16 cellular contexts compared by ENCODE assay signal in genomic region chr15:31934821-31935220, GRCh38.
DNase-seq lines count a peak whose midpoint lies in the region; ATAC-seq and TF ChIP-seq lines count a peak whose summit lies in the region.
"Had no signal": no experiment of that assay in that cellular context is flagged by ENCODE, and none has a peak within 500 bp of the region (broad histone marks: within the 10 kb centered on the region; RNA-seq: fewer than 3 reads in every experiment).

No MANE protein-coding gene starts in this region.

- TF ChIP-seq EP300 in upper lobe of left lung (IDR thresholded peaks at IDR 0.05) = no peak

- no peaks in the 10 kb centered on the region for H3K9me3 ChIP-seq in GM23248 (ENCODE audit: low read depth)
- H3K9me3 ChIP-seq in SJCRH30 (replicated peaks) = peaks cover 2% of the 10 kb centered on the region
- H3K9me3 ChIP-seq in upper lobe of left lung = no peaks in the 10 kb centered on the region
- H3K9me3 ChIP-seq: BE2C, Peyer's patch had no signal

- in situ Hi-C loops in Caki2 (cut with HindIII; ENCODE audit: low pct_unique_long_range_greater_than_20kb, low sequenced_read_pairs) = no loop called here
- in situ Hi-C loops in GM23248 (cut with MboI) = no loop called here

- H3K4me3 Mint-ChIP-seq in stimulated activated naive B cell treated with anti-CD40 and anti-IgM and Interleukin-4, amounts not matched to agents 10 μg/mL and 1 μg/mL and 100 μg/mL, for 72 hours = no peak overlapping the region
- H3K4me3 Mint-ChIP-seq: CD4-positive, alpha-beta memory T cell had no signal

- no peaks in the 10 kb centered on the region for H3K79me2 ChIP-seq in GM23248 (ENCODE audit: insufficient read depth)

- no peaks in the 10 kb centered on the region for H3F3A ChIP-seq in GM23248 (ENCODE audit: insufficient read depth)

- no peaks in the 10 kb centered on the region for H3K36me3 ChIP-seq in GM23248 (ENCODE audit: low read depth)
- H3K36me3 ChIP-seq in SJCRH30 = no peaks in the 10 kb centered on the region
- no peaks in the 10 kb centered on the region for H3K36me3 ChIP-seq in upper lobe of left lung
- H3K36me3 ChIP-seq: BE2C, Peyer's patch had no signal

- TF ChIP-seq CTCF in upper lobe of left lung (IDR thresholded peaks at IDR 0.05) = no peak

- H3K27me3 Mint-ChIP-seq in stimulated activated naive B cell treated with anti-CD40 and anti-IgM and Interleukin-4, amounts not matched to agents 10 μg/mL and 1 μg/mL and 100 μg/mL, for 72 hours = peaks cover 8 to 12% of the 10 kb centered on the region in 2 donors

- H2AFZ ChIP-seq in GM23248 = no peak overlapping the region

- H4K20me1 ChIP-seq in GM23248 (ENCODE audit: insufficient read depth) = no peaks in the 10 kb centered on the region

- no peak overlapping the region for H3K9ac ChIP-seq in GM23248
- H3K9ac ChIP-seq: KMS-11 had no signal

- H3K4me1 ChIP-seq in GM23248 (ENCODE audit: insufficient read depth) (no peaks in the 10 kb centered on the region), SJCRH30 (peaks cover 27% of the 10 kb centered on the region), upper lobe of left lung (no peaks in the 10 kb centered on the region)
- H3K4me1 ChIP-seq: BE2C, Peyer's patch had no signal

- H3K36me3 Mint-ChIP-seq in stimulated activated naive B cell treated with anti-CD40 and anti-IgM and Interleukin-4, amounts not matched to agents 10 μg/mL and 1 μg/mL and 100 μg/mL, for 72 hours = no peaks in the 10 kb centered on the region
- H3K36me3 Mint-ChIP-seq: CD4-positive, alpha-beta memory T cell had no signal

- peak; percentile 10 for DNase-seq in Caki2 (ENCODE audit: low read depth)
- peak; percentile 13 for DNase-seq in GM23248
- peak; percentile 19 to 50 for DNase-seq in SJCRH30
- peak; percentile 57 for DNase-seq in kidney tubule cell (ENCODE audit: low spot score)
- DNase-seq in upper lobe of left lung = no peak
- no peak for DNase-seq in stimulated activated naive B cell treated with anti-CD40 and anti-IgM and Interleukin-4, amounts not matched to agents 10 μg/mL and 1 μg/mL and 100 μg/mL, for 72 hours
- DNase-seq: BE2C; CD4-positive, alpha-beta memory T cell; MM.1S; NCI-H1105; NCI-H1694 treated with DMSO at 0.1 percent for 48 hours; NCI-H446; Peyer's patch had no signal

- WGBS in GM23248 (ENCODE audit: low coverage in 1 of 2, low lambda C conversion rate in 2 of 2, missing lambda C conversion rate in 2 of 2), 2 experiments = 29 to 33% methylated on average over 5 of the region's 5 CpGs
- 61 to 68% methylated on average over 5 of the region's 5 CpGs for WGBS in upper lobe of left lung, 2 donors

- no peak overlapping the region for H3K4me3 ChIP-seq in GM23248
- no peak overlapping the region for H3K4me3 ChIP-seq in SJCRH30
- H3K4me3 ChIP-seq in upper lobe of left lung = no peak overlapping the region
- H3K4me3 ChIP-seq: Peyer's patch had no signal

- peaks cover 0 to 5% of the 10 kb centered on the region in 2 donors for H3K4me1 Mint-ChIP-seq in stimulated activated naive B cell treated with anti-CD40 and anti-IgM and Interleukin-4, amounts not matched to agents 10 μg/mL and 1 μg/mL and 100 μg/mL, for 72 hours
- H3K4me1 Mint-ChIP-seq: CD4-positive, alpha-beta memory T cell had no signal

- no peak for TF ChIP-seq POLR2A in upper lobe of left lung (IDR thresholded peaks at IDR 0.05)

- H3K4me2 ChIP-seq in GM23248 (ENCODE audit: unreplicated experiment) = no peak overlapping the region
- H3K4me2 ChIP-seq: KMS-11 had no signal

- no peaks in the 10 kb centered on the region for H3K27me3 ChIP-seq in GM23248 (replicated peaks; ENCODE audit: insufficient read depth)
- peaks cover 3% of the 10 kb centered on the region; the same call in 1 of the 2 replicates for H3K27me3 ChIP-seq in SJCRH30
- H3K27me3 ChIP-seq in upper lobe of left lung = no peaks in the 10 kb centered on the region
- H3K27me3 ChIP-seq: Peyer's patch had no signal

- H3K9me3 Mint-ChIP-seq in stimulated activated naive B cell treated with anti-CD40 and anti-IgM and Interleukin-4, amounts not matched to agents 10 μg/mL and 1 μg/mL and 100 μg/mL, for 72 hours = peaks cover 0 to 2% of the 10 kb centered on the region in 2 donors
- H3K9me3 Mint-ChIP-seq: CD4-positive, alpha-beta memory T cell had no signal

- ATAC-seq in upper lobe of left lung (ENCODE audit: low FRiP score in 2 of 2) (no peak), HG03565 (IDR thresholded peaks at IDR 0.05; ENCODE audit: unreplicated experiment) (no peak)
- ATAC-seq in stimulated activated naive B cell treated with anti-CD40 and anti-IgM and Interleukin-4, amounts not matched to agents 10 μg/mL and 1 μg/mL and 100 μg/mL, for 72 hours (replicated peaks) = no peak
- ATAC-seq: HepG2 had no signal

- H3K27ac Mint-ChIP-seq in stimulated activated naive B cell treated with anti-CD40 and anti-IgM and Interleukin-4, amounts not matched to agents 10 μg/mL and 1 μg/mL and 100 μg/mL, for 72 hours = no peak overlapping the region
- H3K27ac Mint-ChIP-seq: CD4-positive, alpha-beta memory T cell had no signal

- H3K27ac ChIP-seq in GM23248 (no peak overlapping the region), SJCRH30 (peak overlapping the region; percentile 81), upper lobe of left lung (no peak overlapping the region)
- H3K27ac ChIP-seq: KMS-11, Peyer's patch had no signal

- H3K9me2 ChIP-seq in GM23248 (ENCODE audit: insufficient read depth) = no peaks in the 10 kb centered on the region

Comparison
In these comparisons a context has a peak if more than half of its experiments do, and no peak if none do; other contexts are left out.
1. DNase-seq: peak in Caki2 (single experiment), GM23248 (single experiment), SJCRH30 (2 of 2) and kidney tubule cell (single experiment); none in upper lobe of left lung (0 of 2) and stimulated activated naive B cell treated with anti-CD40 and anti-IgM and Interleukin-4, amounts not matched to agents 10 μg/mL and 1 μg/mL and 100 μg/mL, for 72 hours (single experiment).